8 cellular contexts compared by ENCODE assay signal in genomic region chr6:35727206-35727934, GRCh38. TPM values are rescaled to one million over a fixed set of nuclear protein-coding genes. Genes with fewer than 3 reads are reported as not detected.
A peak's percentile ranks its signal among the peaks of the same experiment; 100 is the strongest.
DNase-seq lines count a peak whose midpoint lies in the region; ATAC-seq and TF ChIP-seq lines count a peak whose summit lies in the region.

No MANE protein-coding gene starts in this region.

- TF ChIP-seq POLR2A in NB4 (IDR thresholded peaks at IDR 0.05; ENCODE audit: extremely low read depth, insufficient read length) = no peak
- peak; percentile 45 to 84 for TF ChIP-seq POLR2A in uterus (IDR thresholded peaks at IDR 0.05)

- H3K4me3 ChIP-seq in NB4 (ENCODE audit: low read depth, low read length) = peak overlapping the region; percentile 61
- peak overlapping the region; percentile 48 for H3K4me3 ChIP-seq in fibroblast of mammary gland (ENCODE audit: control insufficient read depth, low read depth, low read length)
- peak overlapping the region; percentile 76 for H3K4me3 ChIP-seq in mucosa of stomach (ENCODE audit: low read length)
- H3K4me3 ChIP-seq in uterus = peak overlapping the region; percentile 42 to 59

- H3K27ac Mint-ChIP-seq in WTC11 = no peak overlapping the region

- DNase-seq in EH (ENCODE audit: low read depth) = peak; percentile 57
- DNase-seq in NB4 (ENCODE audit: low read depth) = peak; percentile 88
- peak; percentile 78 for DNase-seq in WTC11 (ENCODE audit: low spot score)
- peak; percentile 96 for DNase-seq in fibroblast of mammary gland (ENCODE audit: low read depth)
- peak; percentile 93 to 97 for DNase-seq in uterus
- DNase-seq in activated CD8-positive, alpha-beta memory T cell treated with anti-CD3 and anti-CD28 coated beads, Interleukin-2, amount 50 U/mL, for 48 hours = no peak

- H3K9me3 ChIP-seq in mucosa of stomach (ENCODE audit: control insufficient read depth, low read length) (no peaks in the 10 kb centered on the region), uterus (no peaks in the 10 kb centered on the region)

- H3K4me3 Mint-ChIP-seq in WTC11 = peak overlapping the region; percentile 78

- ATAC-seq in GM21619 (IDR thresholded peaks at IDR 0.05; ENCODE audit: unreplicated experiment) (peak; percentile 9), WTC11 (peak; percentile 33)

- H3K36me3 ChIP-seq in mucosa of stomach (ENCODE audit: control insufficient read depth, insufficient read depth, low read length) (no peaks in the 10 kb centered on the region), uterus (no peaks in the 10 kb centered on the region)

- H3K27ac ChIP-seq in uterus = peak overlapping the region; percentile 98 to 100

- H3K9ac ChIP-seq in mucosa of stomach (ENCODE audit: low read length) = peak overlapping the region; percentile 93

- intact Hi-C loops in uterus (cut with DNase I; ENCODE audit: low total_unique reads) = loop anchor here (5.0 kb wide), 1 partner anchor 40 kb away; the partner anchor contains the start of gene FKBP5

- H3K4me1 Mint-ChIP-seq in WTC11 = peaks cover 51% of the 10 kb centered on the region

- H3K9me3 Mint-ChIP-seq in WTC11 = no peaks in the 10 kb centered on the region

- peaks cover 35% of the 10 kb centered on the region for H3K27me3 Mint-ChIP-seq in WTC11 (ENCODE audit: low read depth)

- no peaks in the 10 kb centered on the region for H3K36me3 Mint-ChIP-seq in WTC11

- POLR2A ChIA-PET in WTC11 (lab: Charles Lee) = interaction anchor here (0.7 to 1.2 kb wide), 4 partner anchors 9 to 64 kb away, joined by 3 to 6 read pairs (median 3); no protein-coding TSS in a partner anchor

- no peaks in the 10 kb centered on the region for H3K27me3 ChIP-seq in mucosa of stomach (ENCODE audit: control insufficient read depth, insufficient read depth, low read length)
- no peaks in the 10 kb centered on the region for H3K27me3 ChIP-seq in uterus

- TF ChIP-seq CTCF in NB4 (IDR thresholded peaks at IDR 0.05; ENCODE audit: low read depth, low read length) = no peak
- no peak for TF ChIP-seq CTCF in WTC11 (IDR thresholded peaks at IDR 0.05)
- TF ChIP-seq CTCF in fibroblast of mammary gland (conservative IDR thresholded peaks at IDR 0.05; ENCODE audit: control insufficient read depth, insufficient read depth, low read depth, low read length) = no peak
- TF ChIP-seq CTCF in uterus (IDR thresholded peaks at IDR 0.05) = peak in 3 of 4 experiments; percentile 2 to 10 (median 4)

- CTCF ChIA-PET in WTC11 (lab: Charles Lee) = interaction anchor here (0.5 to 2.3 kb wide), 10 partner anchors 9 to 205 kb away, joined by 3 to 11 read pairs (median 6); partner anchors contain the start of gene ARMC12

- H3K4me1 ChIP-seq in mucosa of stomach (ENCODE audit: control insufficient read depth, insufficient read depth, low read length) (peaks cover 77% of the 10 kb centered on the region), uterus (peaks cover 26 to 34% of the 10 kb centered on the region in 2 donors)

TF ChIP-seq in WTC11, 78 proteins besides CTCF, POLR2A, EP300 and RAD21 (continues in another document):
- peak; percentile 71 for TF ChIP-seq MAX (CRISPR knock-in tag; IDR thresholded peaks at IDR 0.05)
- TF ChIP-seq, protein P1, sequence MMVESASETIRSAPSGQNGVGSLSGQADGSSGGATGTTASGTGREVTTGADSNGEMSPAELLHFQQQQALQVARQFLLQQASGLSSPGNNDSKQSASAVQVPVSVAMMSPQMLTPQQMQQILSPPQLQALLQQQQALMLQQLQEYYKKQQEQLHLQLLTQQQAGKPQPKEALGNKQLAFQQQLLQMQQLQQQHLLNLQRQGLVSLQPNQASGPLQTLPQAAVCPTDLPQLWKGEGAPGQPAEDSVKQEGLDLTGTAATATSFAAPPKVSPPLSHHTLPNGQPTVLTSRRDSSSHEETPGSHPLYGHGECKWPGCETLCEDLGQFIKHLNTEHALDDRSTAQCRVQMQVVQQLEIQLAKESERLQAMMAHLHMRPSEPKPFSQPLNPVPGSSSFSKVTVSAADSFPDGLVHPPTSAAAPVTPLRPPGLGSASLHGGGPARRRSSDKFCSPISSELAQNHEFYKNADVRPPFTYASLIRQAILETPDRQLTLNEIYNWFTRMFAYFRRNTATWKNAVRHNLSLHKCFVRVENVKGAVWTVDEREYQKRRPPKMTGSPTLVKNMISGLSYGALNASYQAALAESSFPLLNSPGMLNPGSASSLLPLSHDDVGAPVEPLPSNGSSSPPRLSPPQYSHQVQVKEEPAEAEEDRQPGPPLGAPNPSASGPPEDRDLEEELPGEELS (CRISPR knock-in tag; IDR thresholded peaks at IDR 0.05) = 0 out of 2 replicates have a peak, but pooled peaks have one; percentile 22
- TF ChIP-seq, protein P2, sequence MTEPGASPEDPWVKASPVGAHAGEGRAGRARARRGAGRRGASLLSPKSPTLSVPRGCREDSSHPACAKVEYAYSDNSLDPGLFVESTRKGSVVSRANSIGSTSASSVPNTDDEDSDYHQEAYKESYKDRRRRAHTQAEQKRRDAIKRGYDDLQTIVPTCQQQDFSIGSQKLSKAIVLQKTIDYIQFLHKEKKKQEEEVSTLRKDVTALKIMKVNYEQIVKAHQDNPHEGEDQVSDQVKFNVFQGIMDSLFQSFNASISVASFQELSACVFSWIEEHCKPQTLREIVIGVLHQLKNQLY (CRISPR knock-in tag; IDR thresholded peaks at IDR 0.05) = peak; percentile 47; the same call in 1 of the 2 replicates
- TF ChIP-seq E2F1 (CRISPR knock-in tag; IDR thresholded peaks at IDR 0.05) = no peak
- TF ChIP-seq PRDM15 (CRISPR knock-in tag; IDR thresholded peaks at IDR 0.05) = peak; percentile 66
- peak; percentile 94 for TF ChIP-seq USF1 (CRISPR knock-in tag; IDR thresholded peaks at IDR 0.05)
- no peak for TF ChIP-seq CBFB (CRISPR knock-in tag; IDR thresholded peaks at IDR 0.05; ENCODE audit: low read depth)
- no peak for TF ChIP-seq HMGA2 (CRISPR knock-in tag; IDR thresholded peaks at IDR 0.05)
- TF ChIP-seq GABPB1 (CRISPR knock-in tag; IDR thresholded peaks at IDR 0.05) = no peak; the same call in 1 of the 2 replicates
- TF ChIP-seq OVOL2 (CRISPR knock-in tag; IDR thresholded peaks at IDR 0.05; ENCODE audit: borderline replicate concordance) = no peak
- TF ChIP-seq ZBTB43 (CRISPR knock-in tag; IDR thresholded peaks at IDR 0.05) = no peak

RNA-seq across cellular contexts. Expression of gene ARMC12, which starts 9.5 kb away (rescaled TPM):
- total RNA-seq in WTC11 (2021) (1.0 to 2.0 TPM (median 1.4 TPM) in 3 replicates), uterus (1 to 10 TPM in 2 of 4 donors, not detected in 2; 1.6 TPM)

RNA-seq across cellular contexts. Expression of gene FKBP5, which starts 38.7 kb away (rescaled TPM):
- total RNA-seq in WTC11 (2021) (27.0 to 29.4 TPM (median 27.2 TPM) in 3 replicates), uterus (100 to 1,000 TPM in 2 of 4 donors, 10 to 100 TPM in 2; 35.1 to 197 (median 84.5) TPM)

RNA-seq across cellular contexts. Expression of gene CLPSL2, which starts 49.0 kb away (rescaled TPM):
- total RNA-seq in WTC11 (2021) (2.8 to 6.2 TPM (median 3.4 TPM) in 3 replicates), uterus (not detected)

RNA-seq across cellular contexts. Expression of gene CLPSL1, which starts 53.4 kb away (rescaled TPM):
- total RNA-seq in WTC11 (2021) (0.34 to 0.55 TPM (median 0.42 TPM) in 3 replicates), uterus (not detected)

Comparison
In these comparisons a context has a peak if more than half of its experiments do, and no peak if none do; other contexts are left out.
1. CTCF ChIP-seq: peak in uterus (3 of 4); none in NB4 (single experiment), WTC11 (single experiment) and fibroblast of mammary gland (single experiment).
2. Peak in every context shown above with its lines, with median percentiles within 50 percentile points of each other: H3K4me3 ChIP-seq.